ENCODE assay signal across 24 cellular contexts in the genomic region with DNA sequence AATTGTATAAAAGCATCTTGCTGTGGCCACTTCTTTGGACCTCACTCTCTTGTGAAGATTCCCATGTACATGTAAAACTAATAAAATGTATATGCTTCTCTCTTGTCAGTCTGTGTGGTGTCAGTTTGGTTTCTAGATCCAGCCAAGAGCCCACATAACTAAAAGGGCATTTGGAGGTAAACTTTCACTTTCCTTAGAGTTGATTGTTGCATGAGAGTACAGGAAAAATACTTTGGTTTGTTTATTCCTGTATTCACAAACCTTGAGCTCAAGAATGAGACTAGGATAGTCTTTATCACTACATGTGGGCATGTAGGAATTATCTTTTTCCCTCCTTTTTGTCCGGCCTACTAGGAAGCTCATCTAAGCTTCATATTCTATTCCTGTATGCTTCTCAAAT. TPM values are rescaled to one million over a fixed set of nuclear protein-coding genes. Genes with fewer than 3 reads are reported as not detected.
DNase-seq lines count a peak whose midpoint lies in the region; ATAC-seq and TF ChIP-seq lines count a peak whose summit lies in the region.
"Had no signal": no experiment of that assay in that cellular context is flagged by ENCODE, and none has a peak within 500 bp of the region (broad histone marks: within the 10 kb centered on the region; RNA-seq: fewer than 3 reads in every experiment).

No MANE protein-coding gene starts in this region.

- H3K36me3 ChIP-seq in endodermal cell (ENCODE audit: control insufficient read depth, insufficient read depth, low read length), result peaks cover 71% of the 10 kb centered on the region

- WGBS in endodermal cell (ENCODE audit: insufficient coverage in 1 of 2, insufficient read length in 1 of 2), 2 experiments, result no CpG with 5 or more reads among the region's 1 CpG

- H3K36me3 Mint-ChIP-seq in endodermal cell (ENCODE audit: low read depth), result peaks cover 59% of the 10 kb centered on the region

- no peaks in the 10 kb centered on the region for H3K27me3 ChIP-seq in endodermal cell (ENCODE audit: control insufficient read depth, insufficient read depth, low read length, poor library complexity, severe bottlenecking)
- H3K27me3 ChIP-seq: brain microvascular endothelial cell, heart right ventricle, MG63, SJSA1, thyroid gland had no signal

- no peak for DNase-seq in endodermal cell
- no peak for DNase-seq in HPDE6-E6E7 (ENCODE audit: extremely low spot score)
- no peak for DNase-seq in activated CD4-positive, alpha-beta T cell treated with anti-CD3 and anti-CD28 coated beads for 48 hours
- no peak for DNase-seq in NCI-H2081 treated with DMSO at 0.1 percent for 48 hours (lab: John Stamatoyannopoulos, UW)
- DNase-seq: activated CD4-positive, CD25-positive, alpha-beta regulatory T cell; activated CD8-positive, alpha-beta memory T cell treated with anti-CD3 and anti-CD28 coated beads for 24 hours; activated naive CD8-positive, alpha-beta T cell treated with anti-CD3 and anti-CD28 coated beads for 36 hours; brain microvascular endothelial cell; CD4-positive, alpha-beta memory T cell; DMS53; heart right ventricle; MG63; NCI-H1694 treated with DMSO at 0.1 percent for 48 hours; stimulated activated naive B cell treated with anti-CD40 and anti-IgM and Interleukin-4, amounts not matched to agents 10 μg/mL and 1 μg/mL and 100 μg/mL, for 72 hours; thyroid gland had no signal

- H3K9me3 Mint-ChIP-seq in endodermal cell, result peaks cover 8% of the 10 kb centered on the region
- H3K9me3 Mint-ChIP-seq: activated naive CD8-positive, alpha-beta T cell treated with anti-CD3 and anti-CD28 coated beads for 36 hours had no signal

- H3K4me1 Mint-ChIP-seq in endodermal cell, result peaks cover 7% of the 10 kb centered on the region
- H3K4me1 Mint-ChIP-seq: activated naive CD8-positive, alpha-beta T cell treated with anti-CD3 and anti-CD28 coated beads for 36 hours; CD4-positive, alpha-beta memory T cell had no signal

- peaks cover 8% of the 10 kb centered on the region for H3K9me3 ChIP-seq in endodermal cell (ENCODE audit: control insufficient read depth, low read length)
- H3K9me3 ChIP-seq: MG63, SJSA1, thyroid gland had no signal

- H3K9ac ChIP-seq in endodermal cell (ENCODE audit: extremely low read depth, low read length, poor library complexity, severe bottlenecking), result no peak overlapping the region

- H3K4me3 ChIP-seq in endodermal cell (ENCODE audit: low read length), result no peak overlapping the region
- H3K4me3 ChIP-seq: coronary artery, heart right ventricle, lung, MG63, SJSA1, thyroid gland had no signal

- no peaks in the 10 kb centered on the region for H3K27me3 Mint-ChIP-seq in endodermal cell (ENCODE audit: insufficient read depth)
- H3K27me3 Mint-ChIP-seq: activated naive CD8-positive, alpha-beta T cell treated with anti-CD3 and anti-CD28 coated beads for 36 hours; CD4-positive, alpha-beta memory T cell; stimulated activated naive B cell treated with anti-CD40 and anti-IgM and Interleukin-4, amounts not matched to agents 10 μg/mL and 1 μg/mL and 100 μg/mL, for 72 hours had no signal

- H3K27ac ChIP-seq in endodermal cell (ENCODE audit: low read depth, low read length), result no peak overlapping the region
- H3K27ac ChIP-seq: brain microvascular endothelial cell, coronary artery, heart right ventricle, SJSA1, thyroid gland had no signal

- ATAC-seq in GM18858 (IDR thresholded peaks at IDR 0.05; ENCODE audit: unreplicated experiment) (peak; percentile 64), GM21529 (IDR thresholded peaks at IDR 0.05; ENCODE audit: unreplicated experiment) (peak; percentile 68), HG03097 (IDR thresholded peaks at IDR 0.05; ENCODE audit: low FRiP score, unreplicated experiment) (peak; percentile 59), GM18867 (IDR thresholded peaks at IDR 0.05; ENCODE audit: unreplicated experiment) (no peak)
- ATAC-seq: heart right ventricle; Panc1; sciatic nerve; stimulated activated naive B cell treated with anti-CD40 and anti-IgM and Interleukin-4, amounts not matched to agents 10 μg/mL and 1 μg/mL and 100 μg/mL, for 72 hours had no signal

- no peak overlapping the region for H3K4me3 Mint-ChIP-seq in endodermal cell
- H3K4me3 Mint-ChIP-seq: activated naive CD8-positive, alpha-beta T cell treated with anti-CD3 and anti-CD28 coated beads for 36 hours; CD4-positive, alpha-beta memory T cell; stimulated activated naive B cell treated with anti-CD40 and anti-IgM and Interleukin-4, amounts not matched to agents 10 μg/mL and 1 μg/mL and 100 μg/mL, for 72 hours had no signal

- no peak for TF ChIP-seq CTCF in endodermal cell (conservative IDR thresholded peaks at IDR 0.05)

- H3K4me1 ChIP-seq in endodermal cell (ENCODE audit: control insufficient read depth, insufficient read depth, low read length), result no peaks in the 10 kb centered on the region
- H3K4me1 ChIP-seq: thyroid gland had no signal

- H3K27ac Mint-ChIP-seq in endodermal cell, result peak overlapping the region; percentile 26
- H3K27ac Mint-ChIP-seq: activated naive CD8-positive, alpha-beta T cell treated with anti-CD3 and anti-CD28 coated beads for 36 hours; CD4-positive, alpha-beta memory T cell; stimulated activated naive B cell treated with anti-CD40 and anti-IgM and Interleukin-4, amounts not matched to agents 10 μg/mL and 1 μg/mL and 100 μg/mL, for 72 hours had no signal

RNA-seq across cellular contexts. Expression of a gene that starts 50.9 kb away (rescaled TPM):
- 10 to 100 TPM; 42.2 to 46.5 TPM for total RNA-seq in endodermal cell
- polyA plus RNA-seq in endodermal cell (2013, experiment 1 of 2), result 46.2 TPM
- polyA plus RNA-seq in endodermal cell (2013, experiment 2 of 2), result 47.8 TPM
